In the genomic region with DNA sequence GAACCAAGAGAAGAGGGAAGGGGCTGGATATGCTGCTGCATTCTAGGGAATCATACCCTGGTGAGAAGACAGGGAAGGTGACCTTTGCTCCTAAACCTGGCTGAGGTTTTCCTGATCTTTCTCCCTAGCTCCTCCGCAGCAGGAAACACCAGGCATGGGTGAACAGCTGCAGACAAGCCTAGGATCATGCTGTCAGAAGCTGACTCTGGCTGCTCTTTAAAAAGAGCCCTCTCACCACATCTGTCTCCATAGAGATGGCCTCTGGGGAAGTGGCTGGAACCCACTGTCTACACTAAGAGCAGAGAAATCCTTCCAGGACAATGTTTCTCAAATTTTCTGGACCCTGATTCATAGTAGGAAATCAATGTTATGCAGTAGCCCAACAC, we compare ENCODE assay signal across 13 cellular contexts. TPM values are rescaled to one million over a fixed set of nuclear protein-coding genes. Genes with fewer than 3 reads are reported as not detected.
DNase-seq lines count a peak whose midpoint lies in the region; ATAC-seq and TF ChIP-seq lines count a peak whose summit lies in the region.
"Had no signal": no experiment of that assay in that cellular context is flagged by ENCODE, and none has a peak within 500 bp of the region (broad histone marks: within the 10 kb centered on the region; RNA-seq: fewer than 3 reads in every experiment).

No MANE protein-coding gene starts in this region.

- no peaks in the 10 kb centered on the region for H3K27me3 Mint-ChIP-seq in MCF 10A (ENCODE audit: insufficient read depth, unreplicated experiment)
- H3K27me3 Mint-ChIP-seq in effector memory CD8-positive, alpha-beta T cell, result no peaks in the 10 kb centered on the region
- peaks cover 0 to 2% (median 2%) of the 10 kb centered on the region in 3 donors for H3K27me3 Mint-ChIP-seq in immature natural killer cell (ENCODE audit: low read depth in 3 of 3)

- H3K36me3 Mint-ChIP-seq in MCF 10A (ENCODE audit: insufficient read depth, unreplicated experiment), result peaks cover 45% of the 10 kb centered on the region
- peaks cover 18% of the 10 kb centered on the region for H3K36me3 Mint-ChIP-seq in effector memory CD8-positive, alpha-beta T cell (ENCODE audit: insufficient read depth)
- peaks cover 0 to 8% (median 6%) of the 10 kb centered on the region in 3 donors for H3K36me3 Mint-ChIP-seq in immature natural killer cell

- no peak overlapping the region for H3K4me3 Mint-ChIP-seq in MCF 10A (ENCODE audit: unreplicated experiment)
- peak overlapping the region; percentile 43 to 64 for H3K4me3 Mint-ChIP-seq in effector memory CD8-positive, alpha-beta T cell
- peak overlapping the region in 1 of 5 donors; percentile 60 for H3K4me3 Mint-ChIP-seq in immature natural killer cell

- H3K4me1 Mint-ChIP-seq in MCF 10A (ENCODE audit: insufficient read depth, unreplicated experiment), result peaks cover 31% of the 10 kb centered on the region
- peaks cover 71 to 81% of the 10 kb centered on the region in 2 donors for H3K4me1 Mint-ChIP-seq in effector memory CD8-positive, alpha-beta T cell (ENCODE audit: low read depth in 2 of 2)
- peaks cover 77 to 90% of the 10 kb centered on the region in 2 donors for H3K4me1 Mint-ChIP-seq in immature natural killer cell

- peaks cover 0 to 7% of the 10 kb centered on the region in 2 donors for H3K4me1 ChIP-seq in breast epithelium
- peaks cover 27 to 37% of the 10 kb centered on the region in 2 donors for H3K4me1 ChIP-seq in lung (ENCODE audit: control insufficient read depth in 2 of 2, insufficient read depth in 2 of 2, low read length in 2 of 2)
- peaks cover 56 to 76% (median 70%) of the 10 kb centered on the region in 4 donors for H3K4me1 ChIP-seq in upper lobe of left lung

- TF ChIP-seq CTCF in breast epithelium (IDR thresholded peaks at IDR 0.05) (no peak), MCF 10A (IDR thresholded peaks at IDR 0.05; ENCODE audit: unreplicated experiment) (no peak), lung (IDR thresholded peaks at IDR 0.05; ENCODE audit: control extremely low read depth, extremely low read depth) (no peak), upper lobe of left lung (IDR thresholded peaks at IDR 0.05) (no peak)

- ATAC-seq in effector memory CD8-positive, alpha-beta T cell (replicated peaks), result no peak
- peak; percentile 48 for ATAC-seq in lung (ENCODE audit: insufficient read depth, low FRiP score)
- ATAC-seq in upper lobe of left lung (ENCODE audit: low FRiP score in 2 of 2), result no peak
- no peak for ATAC-seq in HG03565 (IDR thresholded peaks at IDR 0.05; ENCODE audit: unreplicated experiment)
- ATAC-seq: foreskin keratinocyte had no signal

- H3K9me3 Mint-ChIP-seq in MCF 10A (ENCODE audit: unreplicated experiment) (no peaks in the 10 kb centered on the region), immature natural killer cell (no peaks in the 10 kb centered on the region)
- no peaks in the 10 kb centered on the region for H3K9me3 Mint-ChIP-seq in effector memory CD8-positive, alpha-beta T cell

- no peak overlapping the region for H3K4me3 ChIP-seq in breast epithelium
- H3K4me3 ChIP-seq in lung, result no peak overlapping the region
- no peak overlapping the region for H3K4me3 ChIP-seq in upper lobe of left lung

- no peak for TF ChIP-seq EP300 in upper lobe of left lung (IDR thresholded peaks at IDR 0.05)

- H3K27me3 ChIP-seq in breast epithelium, result no peaks in the 10 kb centered on the region
- H3K27me3 ChIP-seq in lung (ENCODE audit: control insufficient read depth, insufficient read depth), result no peaks in the 10 kb centered on the region
- H3K27me3 ChIP-seq in upper lobe of left lung, result no peaks in the 10 kb centered on the region
- H3K27me3 ChIP-seq: foreskin keratinocyte had no signal

- H3K27ac ChIP-seq in breast epithelium, result peak overlapping the region; percentile 22 to 43
- H3K27ac ChIP-seq in lung (ENCODE audit: low read depth in 1 of 2, low read length in 1 of 2), result peak overlapping the region in 1 of 2 donors; percentile 9
- H3K27ac ChIP-seq in upper lobe of left lung, result peak overlapping the region; percentile 18 to 82 (median 36)
- H3K27ac ChIP-seq: foreskin keratinocyte had no signal

- no TSS peak for BruUV-seq in MCF 10A (replicated peaks; lab: Mats Ljungman, UMichigan)

- POLR2A ChIA-PET in MCF 10A (lab: Yijun Ruan, JAX), result interaction anchor here (1.2 to 6.5 kb wide), 3 partner anchors 8 to 29 kb away, joined by 3 to 110 read pairs (median 10); no protein-coding TSS in a partner anchor

- WGBS in lung, 2 donors, result 13 to 43% methylated on average over 1 of the region's 1 CpG
- 33 to 47% methylated on average over 1 of the region's 1 CpG for WGBS in upper lobe of left lung, 2 donors

- no peak for TF ChIP-seq POLR2A in breast epithelium (IDR thresholded peaks at IDR 0.05)
- TF ChIP-seq POLR2A in upper lobe of left lung (IDR thresholded peaks at IDR 0.05), result no peak

- no peaks in the 10 kb centered on the region for H3K9me3 ChIP-seq in breast epithelium
- H3K9me3 ChIP-seq in lung (ENCODE audit: control insufficient read depth in 2 of 2, insufficient read depth in 1 of 2, low read length in 1 of 2), result no peaks in the 10 kb centered on the region
- H3K9me3 ChIP-seq in upper lobe of left lung, result no peaks in the 10 kb centered on the region

- no peaks in the 10 kb centered on the region for H3K36me3 ChIP-seq in breast epithelium
- peaks cover 0 to 11% of the 10 kb centered on the region in 2 donors for H3K36me3 ChIP-seq in lung (ENCODE audit: control insufficient read depth in 2 of 2, insufficient read depth in 2 of 2, low read length in 2 of 2)
- H3K36me3 ChIP-seq in upper lobe of left lung, result peaks cover 0 to 12% (median 0%) of the 10 kb centered on the region in 4 donors

- intact Hi-C loops in breast epithelium (cut with DNase I; ENCODE audit: low total_unique reads), result no loop called here
- intact Hi-C loops in MCF 10A (cut with micrococcal nuclease), result no loop called here

- DNase-seq in breast epithelium (ENCODE audit: low spot score in 2 of 2) (no peak), MCF 10A (ENCODE audit: unreplicated experiment) (no peak), lung (ENCODE audit: low spot score) (no peak), upper lobe of left lung (no peak), DMS153 treated with DMSO at 0.1 percent for 48 hours (lab: John Stamatoyannopoulos, UW; ENCODE audit: unreplicated experiment) (no peak), immature natural killer cell (no peak)
- no peak for DNase-seq in effector memory CD8-positive, alpha-beta T cell
- DNase-seq: cortex of kidney, foreskin keratinocyte, GOT3, NCI-H1092, NCI-H345 had no signal

- H3K27ac Mint-ChIP-seq in MCF 10A (ENCODE audit: low read depth, unreplicated experiment) (no peak overlapping the region), immature natural killer cell (peak overlapping the region in 3 of 6 donors; percentile 21 to 46 (median 42))
- H3K27ac Mint-ChIP-seq in effector memory CD8-positive, alpha-beta T cell, result peak overlapping the region; percentile 66 to 81

- CTCF ChIA-PET in MCF 10A (lab: Yijun Ruan, JAX), result interaction anchor here (0.6 to 1.8 kb wide), 5 partner anchors 9 to 1760 kb away, joined by 3 to 7 read pairs (median 4); no protein-coding TSS in a partner anchor

RNA-seq across cellular contexts. Expression of a gene that starts 57.6 kb away (rescaled TPM):
- total RNA-seq in breast epithelium (10 to 100 TPM; 15.7 to 80.6 (median 22.2) TPM), MCF 10A (2022) (0.52 TPM in 1 of 2 replicates, not detected in the other), lung (10 to 100 TPM; 44.8 to 81.9 TPM), upper lobe of left lung (10 to 100 TPM in 5 of 6 donors, 1 to 10 TPM in 1; 8.8 to 78.2 (median 22.4) TPM)
- polyA plus RNA-seq in lung (10 to 100 TPM; 23.6 to 29.3 TPM), immature natural killer cell (not detected)
